19 cellular contexts compared by ENCODE assay signal in the genomic region with DNA sequence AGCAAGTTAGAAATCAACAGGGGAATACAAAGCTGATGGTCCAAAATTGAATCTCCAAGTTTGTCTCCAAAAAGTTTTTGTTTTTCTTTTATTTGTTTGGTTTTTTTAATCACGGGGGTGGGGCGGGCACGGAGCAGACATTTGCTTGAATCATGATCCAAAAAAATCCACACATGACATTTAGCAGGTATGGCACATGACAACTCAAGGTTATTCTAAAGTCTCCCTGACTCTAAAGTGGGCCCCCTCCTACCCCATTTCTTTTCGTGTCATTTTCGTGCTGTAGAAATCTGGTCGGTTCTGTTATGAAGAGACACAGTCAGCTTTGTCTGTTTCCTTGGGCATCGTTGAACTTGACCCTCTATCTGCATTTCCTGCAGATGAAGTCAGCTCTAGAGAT. TPM values are rescaled to one million over a fixed set of nuclear protein-coding genes. Genes with fewer than 3 reads are reported as not detected.
"Had no signal": no experiment of that assay in that cellular context is flagged by ENCODE, and none has a peak within 500 bp of the region (broad histone marks: within the 10 kb centered on the region; RNA-seq: fewer than 3 reads in every experiment).

No MANE protein-coding gene starts in this region.

- H3K4me3 ChIP-seq: left lung, lung, skin epidermis, suprapubic skin, thyroid gland had no signal

- H3K27ac ChIP-seq: left lung, neutrophil, skin epidermis, suprapubic skin, thyroid gland had no signal

- H3K27me3 ChIP-seq: left lung, neutrophil, suprapubic skin, thyroid gland had no signal

- H3K36me3 Mint-ChIP-seq: immature natural killer cell had no signal

- H3K27ac Mint-ChIP-seq: nephron progenitor cell, type B pancreatic cell had no signal

- ATAC-seq: esophagus mucosa; left lung; sciatic nerve; stimulated activated naive CD8-positive, alpha-beta T cell treated with anti-CD3 and anti-CD28 coated beads, Interleukin-15, Interleukin-2, amounts not matched to agents 100 U/mL and 50 U/mL, for 24 hours had no signal

- H3K27me3 Mint-ChIP-seq: type B pancreatic cell had no signal

- H3K9me3 ChIP-seq: left lung, neutrophil, suprapubic skin, thyroid gland had no signal

- DNase-seq: effector memory CD4-positive, alpha-beta T cell; immature natural killer cell; left lung; mesenchymal stem cell; midbrain; nephron progenitor cell; stimulated activated CD4-positive, alpha-beta T cell treated with anti-CD3 and anti-CD28 coated beads, Interleukin-12 subunit alpha, Interleukin-12 subunit beta, amount 100 ng/mL, for 4 hours; stimulated activated naive CD8-positive, alpha-beta T cell treated with anti-CD3 and anti-CD28 coated beads, Interleukin-15, Interleukin-2, amounts not matched to agents 100 U/mL and 50 U/mL, for 24 hours; thyroid gland had no signal

- H3K9me3 Mint-ChIP-seq: immature natural killer cell, type B pancreatic cell had no signal

- H3K4me3 Mint-ChIP-seq: immature natural killer cell, nephron progenitor cell, type B pancreatic cell had no signal

- H3K36me3 ChIP-seq: left lung, neutrophil, suprapubic skin, thyroid gland had no signal

RNA-seq across cellular contexts. Expression of gene RNU4ATAC, which starts 14.6 kb away (rescaled TPM):
- total RNA-seq: esophagus mucosa, left lung, lung, osteoblast, sciatic nerve, suprapubic skin, thyroid gland had no signal
- polyA plus RNA-seq: fibroblast of lung, immature natural killer cell, keratinocyte, lung had no signal
